1 cellular context compared by ENCODE assay signal in genomic region chr18:79796531-79797390, GRCh38.
TF ChIP-seq lines count a peak whose summit lies in the region.

No MANE protein-coding gene starts in this region.

TF ChIP-seq in GM23338, 12 proteins besides CTCF, POLR2A, EP300 and RAD21 (continued from another document):
- TF ChIP-seq ZNF462 (CRISPR knock-in tag; IDR thresholded peaks at IDR 0.05) (no peak), ZNF331 (CRISPR knock-in tag; IDR thresholded peaks at IDR 0.05; ENCODE audit: low read depth) (no peak), NANOG (IDR thresholded peaks at IDR 0.05; ENCODE audit: borderline replicate concordance) (no peak), ZNF114 (CRISPR knock-in tag; IDR thresholded peaks at IDR 0.05) (no peak)
